31 cellular contexts compared by ENCODE assay signal in the genomic region with DNA sequence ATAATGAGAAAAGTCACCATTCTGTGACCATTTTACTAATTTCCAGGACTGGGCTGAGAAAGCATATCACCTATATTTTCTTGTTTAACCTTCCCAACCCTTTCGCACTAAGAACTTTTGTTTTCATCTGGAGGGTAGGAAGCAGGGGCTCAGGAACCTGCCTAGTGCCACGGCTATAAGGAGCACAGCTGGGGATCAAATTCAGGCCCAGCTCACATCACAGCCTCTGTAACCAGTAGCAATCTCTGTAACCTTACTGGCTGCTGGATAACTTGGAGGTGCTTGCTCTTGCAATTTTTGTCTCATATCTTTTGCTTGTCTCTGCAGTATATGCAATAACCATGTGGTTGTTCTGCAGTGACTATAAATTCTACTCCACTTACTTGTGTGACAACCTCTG.
DNase-seq lines count a peak whose midpoint lies in the region; ATAC-seq, FAIRE-seq and TF ChIP-seq lines count a peak whose summit lies in the region.
"Had no signal": no experiment of that assay in that cellular context is flagged by ENCODE, and none has a peak within 500 bp of the region (broad histone marks: within the 10 kb centered on the region; RNA-seq: fewer than 3 reads in every experiment).

No MANE protein-coding gene starts in this region.

- H3K79me1 ChIP-seq in mesenchymal stem cell (replicated peaks; ENCODE audit: low read length, poor library complexity, severe bottlenecking): no peaks in the 10 kb centered on the region

- ATAC-seq in HG03521 (IDR thresholded peaks at IDR 0.05; ENCODE audit: unreplicated experiment) (no peak), pancreas (no peak)
- ATAC-seq: activated naive CD8-positive, alpha-beta T cell treated with anti-CD3 and anti-CD28 coated beads, Interleukin-2, amount 50 U/mL, for 24 hours; foreskin keratinocyte; mucosa of descending colon; stimulated activated naive B cell treated with anti-CD40 and anti-IgM and Interleukin-4, amounts not matched to agents 10 μg/mL and 1 μg/mL and 100 μg/mL, for 72 hours had no signal

- peak overlapping the region; percentile 22 for H2AFZ ChIP-seq in ACC112 (ENCODE audit: low read length, unreplicated experiment)
- H2AFZ ChIP-seq in mesenchymal stem cell (ENCODE audit: low read depth, low read length): no peak overlapping the region

- intact Hi-C loops in pancreas (cut with DNase I): no loop called here

- H3K14ac ChIP-seq in mesenchymal stem cell (ENCODE audit: low read length in 2 of 2): no peak overlapping the region

- H3K27me3 ChIP-seq in ACC112 (ENCODE audit: insufficient read depth, low read length): no peaks in the 10 kb centered on the region
- peaks cover 0 to 47% of the 10 kb centered on the region in 2 experiments for H3K27me3 ChIP-seq in mesenchymal stem cell (ENCODE audit: control insufficient read depth in 1 of 2, insufficient read depth in 1 of 2, low read length in 2 of 2)
- no peaks in the 10 kb centered on the region for H3K27me3 ChIP-seq in pancreas
- H3K27me3 ChIP-seq: foreskin keratinocyte, MG63, ovary, SJSA1 had no signal

- peak overlapping the region; percentile 34 for H2BK120ac ChIP-seq in mesenchymal stem cell (ENCODE audit: low read depth, low read length)

- no peak overlapping the region for H3K4me2 ChIP-seq in mesenchymal stem cell (ENCODE audit: low read length, poor library complexity, severe bottlenecking)

- H3K18ac ChIP-seq in mesenchymal stem cell (ENCODE audit: low read depth in 1 of 2, low read length in 2 of 2): no peak overlapping the region

- H3K23ac ChIP-seq in mesenchymal stem cell (ENCODE audit: low read length in 2 of 2): no peak overlapping the region

- no peak overlapping the region for H2BK15ac ChIP-seq in mesenchymal stem cell (ENCODE audit: low read depth, poor library complexity, severe bottlenecking)

- FAIRE-seq in GM12891 (lab: Jason Lieb, UNC) (peak; percentile 43), pancreas (lab: Jason Lieb, UNC) (no peak)
- FAIRE-seq: HTR-8/SVneo, small intestine had no signal

- no peak for TF ChIP-seq CTCF in pancreas (IDR thresholded peaks at IDR 0.05)

- H3K27ac ChIP-seq in ACC112 (ENCODE audit: low read depth, low read length) (no peak overlapping the region), SK-N-MC (peak overlapping the region; percentile 50; the same call in 1 of the 2 replicates), mesenchymal stem cell (ENCODE audit: low read length, poor library complexity, severe bottlenecking) (no peak overlapping the region), pancreas (no peak overlapping the region)
- H3K27ac ChIP-seq: esophagus squamous epithelium, foreskin keratinocyte, SJSA1 had no signal

- H3K9ac ChIP-seq in SK-N-MC (ENCODE audit: insufficient read length) (no peak overlapping the region), mesenchymal stem cell (ENCODE audit: low read length) (no peak overlapping the region)

- no peak overlapping the region for H4K91ac ChIP-seq in mesenchymal stem cell (ENCODE audit: low read length)

- peak overlapping the region in 1 of 2 experiments; percentile 63 for H2BK12ac ChIP-seq in mesenchymal stem cell (ENCODE audit: low read length in 2 of 2)

- WGBS in mesenchymal stem cell: 0% methylated on average over 1 of the region's 2 CpGs
- WGBS in pancreas, 2 donors: 77 to 87% methylated on average over 2 of the region's 2 CpGs

- H3K36me3 ChIP-seq in ACC112 (ENCODE audit: insufficient read depth, low read length): no peaks in the 10 kb centered on the region
- no peaks in the 10 kb centered on the region for H3K36me3 ChIP-seq in SK-N-MC (ENCODE audit: insufficient read depth, low read length)
- no peaks in the 10 kb centered on the region for H3K36me3 ChIP-seq in mesenchymal stem cell (ENCODE audit: control insufficient read depth in 1 of 2, insufficient read depth in 2 of 2, low read depth in 1 of 2, low read length in 2 of 2)
- H3K36me3 ChIP-seq in pancreas: no peaks in the 10 kb centered on the region
- H3K36me3 ChIP-seq: esophagus squamous epithelium, heart right ventricle, MG63, ovary, SJSA1 had no signal

- H3K79me2 ChIP-seq in ACC112 (ENCODE audit: control insufficient read depth, insufficient read depth, low read length, unreplicated experiment): no peaks in the 10 kb centered on the region

- H3K4me1 ChIP-seq in ACC112 (ENCODE audit: control insufficient read depth, insufficient read depth, low read length, unreplicated experiment) (peaks cover 10% of the 10 kb centered on the region), mesenchymal stem cell (ENCODE audit: control insufficient read depth, insufficient read depth, low read depth, low read length) (peaks cover 4% of the 10 kb centered on the region), pancreas (no peaks in the 10 kb centered on the region)
- H3K4me1 ChIP-seq: esophagus squamous epithelium, foreskin keratinocyte had no signal

- no peak overlapping the region for H2BK5ac ChIP-seq in mesenchymal stem cell (ENCODE audit: low read depth, low read length, poor library complexity, severe bottlenecking)

- no peak overlapping the region for H4K8ac ChIP-seq in mesenchymal stem cell (ENCODE audit: low read length)

- DNase-seq in GM12891 (ENCODE audit: insufficient read length, low spot score): no peak
- no peak for DNase-seq in SK-N-MC (ENCODE audit: low read depth, low spot score)
- DNase-seq in mesenchymal stem cell: no peak
- no peak for DNase-seq in SIG-M5 (lab: John Stamatoyannopoulos, UW)
- no peak for DNase-seq in hippocampal formation (lab: John Stamatoyannopoulos, UW)
- DNase-seq in pancreas: no peak
- DNase-seq: activated B cell treated with CpG ODN at 0.5 μM for 24 hours; activated CD4-positive, alpha-beta T cell treated with anti-CD3 and anti-CD28 coated beads, Interleukin-2, amount 50 U/mL, for 1 hour; activated naive CD8-positive, alpha-beta T cell treated with anti-CD3 and anti-CD28 coated beads, Interleukin-2, amount 50 U/mL, for 24 hours; activated T-cell treated with anti-CD3 and anti-CD28 coated beads, Interleukin-2, amount 50 U/mL, for 1 hour; C1 segment of cervical spinal cord; esophagus squamous epithelium; foreskin keratinocyte; heart right ventricle; KBM-7; mucosa of descending colon; NCI-H2029 treated with DMSO at 0.1 percent for 48 hours; NCI-H345; nephron progenitor cell; retina; small intestine; stimulated activated naive B cell treated with anti-CD40 and anti-IgM and Interleukin-4, amounts not matched to agents 10 μg/mL and 1 μg/mL and 100 μg/mL, for 72 hours; substantia nigra; trophoblast cell had no signal

- H3K4me3 ChIP-seq in ACC112 (ENCODE audit: low read depth, low read length): no peak overlapping the region
- no peak overlapping the region for H3K4me3 ChIP-seq in SK-N-MC
- H3K4me3 ChIP-seq in mesenchymal stem cell (ENCODE audit: insufficient read depth in 1 of 2, low read depth in 1 of 2, low read length in 2 of 2): no peak overlapping the region
- H3K4me3 ChIP-seq in pancreas: no peak overlapping the region
- H3K4me3 ChIP-seq: esophagus squamous epithelium, heart right ventricle, lung, MG63, mucosa of descending colon, ovary, SJSA1 had no signal

- TF ChIP-seq POLR2A in GM12891 (IDR thresholded peaks at IDR 0.05; ENCODE audit: low read depth, low read length): no peak

- H3K4ac ChIP-seq in mesenchymal stem cell (ENCODE audit: low read depth in 1 of 2, low read length in 2 of 2): no peak overlapping the region

- no peak overlapping the region for H2AK5ac ChIP-seq in mesenchymal stem cell (ENCODE audit: low read length, severe bottlenecking)

- H3K9me3 ChIP-seq in SK-N-MC (ENCODE audit: low read depth, low read length) (no peaks in the 10 kb centered on the region), mesenchymal stem cell (ENCODE audit: control insufficient read depth, low read length) (no peaks in the 10 kb centered on the region), pancreas (no peaks in the 10 kb centered on the region)
- H3K9me3 ChIP-seq: esophagus squamous epithelium, heart right ventricle, MG63, mucosa of descending colon, ovary, SJSA1 had no signal

TF ChIP-seq in GM12891, 5 proteins besides CTCF, POLR2A, EP300 and RAD21:
- TF ChIP-seq POU2F2 (IDR thresholded peaks at IDR 0.05; ENCODE audit: low read depth, low read length) (no peak), PAX5 (IDR thresholded peaks at IDR 0.05; ENCODE audit: insufficient read depth, low read length, severe bottlenecking) (no peak), POLR2AphosphoS5 (IDR thresholded peaks at IDR 0.05; ENCODE audit: low read depth, low read length) (no peak), SPI1 (IDR thresholded peaks at IDR 0.05; ENCODE audit: low read depth, low read length) (no peak), TAF1 (IDR thresholded peaks at IDR 0.05; ENCODE audit: low read depth, low read length) (no peak)
